ENCODE assay signal across 19 cellular contexts in the genomic region with DNA sequence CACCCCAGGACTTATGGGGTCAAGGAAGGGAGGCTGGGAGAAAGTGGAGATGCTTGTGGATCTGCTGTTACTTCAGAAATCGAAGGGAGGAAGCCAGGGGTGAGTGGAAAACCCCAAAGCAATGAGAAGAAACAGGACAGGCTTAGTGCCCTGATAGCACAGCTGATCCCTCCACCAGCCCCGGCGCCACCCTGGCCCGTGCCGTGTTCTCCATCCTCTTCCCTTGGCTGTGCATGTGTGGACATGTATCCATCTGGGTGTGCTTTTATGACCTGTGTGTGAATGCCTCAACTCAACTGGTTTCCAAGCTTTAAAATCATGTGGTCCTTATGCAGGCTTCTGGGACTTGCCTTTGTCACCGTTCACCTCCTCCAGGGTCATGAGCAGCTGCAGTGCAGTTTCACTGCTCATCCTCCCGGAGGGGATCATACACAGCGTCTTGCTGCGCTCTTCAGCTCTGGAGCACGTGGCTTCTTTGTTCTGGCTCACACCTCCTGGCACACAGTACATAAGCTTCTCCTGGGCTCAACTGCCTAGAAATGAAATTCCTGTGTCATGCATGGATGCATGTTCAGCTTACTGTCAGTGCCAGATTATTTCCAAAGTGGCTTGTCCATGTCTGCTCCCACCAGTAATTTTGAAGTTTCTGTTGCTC. TPM values are rescaled to one million over a fixed set of nuclear protein-coding genes. Genes with fewer than 3 reads are reported as not detected.
DNase-seq lines count a peak whose midpoint lies in the region; ATAC-seq and TF ChIP-seq lines count a peak whose summit lies in the region.
"Had no signal": no experiment of that assay in that cellular context is flagged by ENCODE, and none has a peak within 500 bp of the region (broad histone marks: within the 10 kb centered on the region; RNA-seq: fewer than 3 reads in every experiment).

No MANE protein-coding gene starts in this region.

- no peak overlapping the region for H3K4me3 Mint-ChIP-seq in stimulated activated naive CD8-positive, alpha-beta T cell treated with anti-CD3 and anti-CD28 coated beads, Interleukin-15, amount 100 ng/mL, for 72 hours
- H3K4me3 Mint-ChIP-seq in chondrocyte (ENCODE audit: unreplicated experiment) (no peak overlapping the region), neural crest cell (no peak overlapping the region), HFFc6 (no peak overlapping the region)
- H3K4me3 Mint-ChIP-seq: activated naive CD4-positive, alpha-beta T cell treated with anti-CD3 and anti-CD28 coated beads, Interleukin-2, amount 50 U/mL, for 24 hours; stimulated activated naive CD8-positive, alpha-beta T cell treated with anti-CD3 and anti-CD28 coated beads, Interleukin-15, Interleukin-2, amounts not matched to agents 100 ng/mL and 50 ng/mL, for 24 hours had no signal

- ATAC-seq in stimulated activated naive CD8-positive, alpha-beta T cell treated with anti-CD3 and anti-CD28 coated beads, Interleukin-15, amount 100 ng/mL, for 72 hours, result no peak
- ATAC-seq in stimulated activated naive CD8-positive, alpha-beta T cell treated with anti-CD3 and anti-CD28 coated beads, Interleukin-15, Interleukin-2, amounts not matched to agents 100 U/mL and 50 U/mL, for 24 hours, result no peak
- ATAC-seq in GM18505 (IDR thresholded peaks at IDR 0.05; ENCODE audit: unreplicated experiment), result no peak
- ATAC-seq: activated CD4-positive, CD25-positive, alpha-beta regulatory T cell treated with anti-CD3 and anti-CD28 coated beads, Interleukin-2, amount 50 U/mL, for 24 hours had no signal

- H3K9me3 Mint-ChIP-seq in stimulated activated naive CD8-positive, alpha-beta T cell treated with anti-CD3 and anti-CD28 coated beads, Interleukin-15, amount 100 ng/mL, for 72 hours, result no peaks in the 10 kb centered on the region
- no peaks in the 10 kb centered on the region for H3K9me3 Mint-ChIP-seq in chondrocyte (ENCODE audit: low read depth)
- H3K9me3 Mint-ChIP-seq in neural crest cell, result no peaks in the 10 kb centered on the region
- no peaks in the 10 kb centered on the region for H3K9me3 Mint-ChIP-seq in HFFc6
- H3K9me3 Mint-ChIP-seq: activated naive CD4-positive, alpha-beta T cell treated with anti-CD3 and anti-CD28 coated beads, Interleukin-2, amount 50 U/mL, for 24 hours; stimulated activated naive CD8-positive, alpha-beta T cell treated with anti-CD3 and anti-CD28 coated beads, Interleukin-15, Interleukin-2, amounts not matched to agents 100 ng/mL and 50 ng/mL, for 24 hours had no signal

- H3K4me1 Mint-ChIP-seq in stimulated activated naive CD8-positive, alpha-beta T cell treated with anti-CD3 and anti-CD28 coated beads, Interleukin-15, amount 100 ng/mL, for 72 hours, result no peaks in the 10 kb centered on the region
- H3K4me1 Mint-ChIP-seq in chondrocyte (ENCODE audit: low read depth) (peaks cover 39% of the 10 kb centered on the region), neural crest cell (peaks cover 12% of the 10 kb centered on the region), HFFc6 (ENCODE audit: low read depth) (peaks cover 27% of the 10 kb centered on the region)
- H3K4me1 Mint-ChIP-seq: activated naive CD4-positive, alpha-beta T cell treated with anti-CD3 and anti-CD28 coated beads, Interleukin-2, amount 50 U/mL, for 24 hours had no signal

- H3K27me3 Mint-ChIP-seq in stimulated activated naive CD8-positive, alpha-beta T cell treated with anti-CD3 and anti-CD28 coated beads, Interleukin-15, amount 100 ng/mL, for 72 hours, result no peaks in the 10 kb centered on the region
- H3K27me3 Mint-ChIP-seq in chondrocyte (ENCODE audit: low read depth) (no peaks in the 10 kb centered on the region), neural crest cell (ENCODE audit: low read depth) (no peaks in the 10 kb centered on the region), HFFc6 (ENCODE audit: insufficient read depth) (peaks cover 7% of the 10 kb centered on the region)
- H3K27me3 Mint-ChIP-seq: activated naive CD4-positive, alpha-beta T cell treated with anti-CD3 and anti-CD28 coated beads, Interleukin-2, amount 50 U/mL, for 24 hours; stimulated activated naive CD8-positive, alpha-beta T cell treated with anti-CD3 and anti-CD28 coated beads, Interleukin-15, Interleukin-2, amounts not matched to agents 100 ng/mL and 50 ng/mL, for 24 hours had no signal

- intact Hi-C loops in posterior vena cava (cut with DNase I), result loop anchor here in 1 of 2 donors (10.0 kb wide), 1 partner anchor 107 kb away; no protein-coding TSS in a partner anchor

- no peak for TF ChIP-seq CTCF in chondrocyte (IDR thresholded peaks at IDR 0.05)
- TF ChIP-seq CTCF in neural crest cell (conservative IDR thresholded peaks at IDR 0.05), result no peak
- TF ChIP-seq CTCF in HFFc6 (IDR thresholded peaks at IDR 0.05), result no peak

- H3K36me3 Mint-ChIP-seq in chondrocyte (ENCODE audit: low read depth), result peaks cover 41% of the 10 kb centered on the region
- peaks cover 10% of the 10 kb centered on the region for H3K36me3 Mint-ChIP-seq in neural crest cell (ENCODE audit: low read depth)
- H3K36me3 Mint-ChIP-seq in HFFc6 (ENCODE audit: low read depth), result peaks cover 28% of the 10 kb centered on the region

- no peak for TF ChIP-seq POLR2A in GM18505 (IDR thresholded peaks at IDR 0.05; ENCODE audit: borderline replicate concordance, extremely low read depth, insufficient read depth, insufficient read length)

- no peak for DNase-seq in stimulated activated naive CD8-positive, alpha-beta T cell treated with anti-CD3 and anti-CD28 coated beads, Interleukin-15, amount 100 ng/mL, for 72 hours
- DNase-seq in stimulated activated naive CD8-positive, alpha-beta T cell treated with anti-CD3 and anti-CD28 coated beads, Interleukin-15, Interleukin-2, amounts not matched to agents 100 U/mL and 50 U/mL, for 24 hours, result no peak
- DNase-seq in chondrocyte (ENCODE audit: low spot score), result no peak
- DNase-seq in neural crest cell (ENCODE audit: low read depth, low spot score), result no peak
- no peak for DNase-seq in posterior vena cava (ENCODE audit: low spot score)
- DNase-seq in HFFc6, result no peak
- DNase-seq in medulla oblongata (ENCODE audit: extremely low spot score), result no peak
- DNase-seq: activated CD8-positive, alpha-beta memory T cell treated with anti-CD3 and anti-CD28 coated beads, Interleukin-2, amount 50 U/mL, for 48 hours; Caco-2; effector memory CD4-positive, alpha-beta T cell; foreskin melanocyte; GDM1; HCEC 1CT; mammary epithelial cell; SHP77 treated with DMSO at 0.1 percent for 48 hours had no signal

- peak overlapping the region; percentile 74 to 83 for H3K27ac Mint-ChIP-seq in stimulated activated naive CD8-positive, alpha-beta T cell treated with anti-CD3 and anti-CD28 coated beads, Interleukin-15, amount 100 ng/mL, for 72 hours
- H3K27ac Mint-ChIP-seq in chondrocyte (ENCODE audit: unreplicated experiment) (peak overlapping the region; percentile 49), neural crest cell (ENCODE audit: unreplicated experiment) (peak overlapping the region; percentile 64), HFFc6 (no peak overlapping the region)
- H3K27ac Mint-ChIP-seq: activated naive CD4-positive, alpha-beta T cell treated with anti-CD3 and anti-CD28 coated beads, Interleukin-2, amount 50 U/mL, for 24 hours; stimulated activated naive CD8-positive, alpha-beta T cell treated with anti-CD3 and anti-CD28 coated beads, Interleukin-15, Interleukin-2, amounts not matched to agents 100 ng/mL and 50 ng/mL, for 24 hours had no signal

RNA-seq across cellular contexts. Expression of gene IPPK, which starts 58.2 kb away (rescaled TPM):
- total RNA-seq in chondrocyte, result 8.7 to 9.3 TPM (median 8.9 TPM) in 3 replicates
- 13.1 and 15.0 TPM in 2 replicates for total RNA-seq in neural crest cell
- total RNA-seq in posterior vena cava, result 1 to 10 TPM; 5.8 to 6.6 TPM
- total RNA-seq in HFFc6 (2021; fragmentation: NEBNext Ultra II Directional; extraction: Animal tissue kit (Norgen Biotek cat#: 25700)), result 10 to 100 TPM; 10.0 to 14.0 (median 12.5) TPM
